ENCODE assay signal across 1 cellular context in the genomic region with DNA sequence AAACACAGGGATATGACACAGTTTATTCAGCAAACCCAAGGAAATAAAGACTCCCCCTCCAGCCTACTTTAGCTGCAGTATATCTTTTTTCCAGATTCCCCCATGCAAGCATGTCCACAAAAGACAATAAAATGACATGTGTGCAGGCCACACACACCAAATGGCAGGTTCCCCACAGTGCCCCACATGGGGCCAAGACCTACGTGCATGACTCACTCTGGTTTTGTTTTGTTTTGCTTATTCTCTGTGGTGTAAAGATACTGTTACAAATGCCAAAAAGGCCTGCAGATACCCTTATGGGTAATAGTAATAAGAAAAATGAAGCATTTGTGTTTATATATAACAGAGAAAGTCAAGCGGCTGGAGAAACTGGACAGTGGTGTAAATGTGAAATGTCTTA.
TF ChIP-seq lines count a peak whose summit lies in the region.

No MANE protein-coding gene starts in this region.

TF ChIP-seq in HEK293, 187 proteins besides CTCF, POLR2A, EP300 and RAD21 (continued from another document):
- TF ChIP-seq, protein P1, sequence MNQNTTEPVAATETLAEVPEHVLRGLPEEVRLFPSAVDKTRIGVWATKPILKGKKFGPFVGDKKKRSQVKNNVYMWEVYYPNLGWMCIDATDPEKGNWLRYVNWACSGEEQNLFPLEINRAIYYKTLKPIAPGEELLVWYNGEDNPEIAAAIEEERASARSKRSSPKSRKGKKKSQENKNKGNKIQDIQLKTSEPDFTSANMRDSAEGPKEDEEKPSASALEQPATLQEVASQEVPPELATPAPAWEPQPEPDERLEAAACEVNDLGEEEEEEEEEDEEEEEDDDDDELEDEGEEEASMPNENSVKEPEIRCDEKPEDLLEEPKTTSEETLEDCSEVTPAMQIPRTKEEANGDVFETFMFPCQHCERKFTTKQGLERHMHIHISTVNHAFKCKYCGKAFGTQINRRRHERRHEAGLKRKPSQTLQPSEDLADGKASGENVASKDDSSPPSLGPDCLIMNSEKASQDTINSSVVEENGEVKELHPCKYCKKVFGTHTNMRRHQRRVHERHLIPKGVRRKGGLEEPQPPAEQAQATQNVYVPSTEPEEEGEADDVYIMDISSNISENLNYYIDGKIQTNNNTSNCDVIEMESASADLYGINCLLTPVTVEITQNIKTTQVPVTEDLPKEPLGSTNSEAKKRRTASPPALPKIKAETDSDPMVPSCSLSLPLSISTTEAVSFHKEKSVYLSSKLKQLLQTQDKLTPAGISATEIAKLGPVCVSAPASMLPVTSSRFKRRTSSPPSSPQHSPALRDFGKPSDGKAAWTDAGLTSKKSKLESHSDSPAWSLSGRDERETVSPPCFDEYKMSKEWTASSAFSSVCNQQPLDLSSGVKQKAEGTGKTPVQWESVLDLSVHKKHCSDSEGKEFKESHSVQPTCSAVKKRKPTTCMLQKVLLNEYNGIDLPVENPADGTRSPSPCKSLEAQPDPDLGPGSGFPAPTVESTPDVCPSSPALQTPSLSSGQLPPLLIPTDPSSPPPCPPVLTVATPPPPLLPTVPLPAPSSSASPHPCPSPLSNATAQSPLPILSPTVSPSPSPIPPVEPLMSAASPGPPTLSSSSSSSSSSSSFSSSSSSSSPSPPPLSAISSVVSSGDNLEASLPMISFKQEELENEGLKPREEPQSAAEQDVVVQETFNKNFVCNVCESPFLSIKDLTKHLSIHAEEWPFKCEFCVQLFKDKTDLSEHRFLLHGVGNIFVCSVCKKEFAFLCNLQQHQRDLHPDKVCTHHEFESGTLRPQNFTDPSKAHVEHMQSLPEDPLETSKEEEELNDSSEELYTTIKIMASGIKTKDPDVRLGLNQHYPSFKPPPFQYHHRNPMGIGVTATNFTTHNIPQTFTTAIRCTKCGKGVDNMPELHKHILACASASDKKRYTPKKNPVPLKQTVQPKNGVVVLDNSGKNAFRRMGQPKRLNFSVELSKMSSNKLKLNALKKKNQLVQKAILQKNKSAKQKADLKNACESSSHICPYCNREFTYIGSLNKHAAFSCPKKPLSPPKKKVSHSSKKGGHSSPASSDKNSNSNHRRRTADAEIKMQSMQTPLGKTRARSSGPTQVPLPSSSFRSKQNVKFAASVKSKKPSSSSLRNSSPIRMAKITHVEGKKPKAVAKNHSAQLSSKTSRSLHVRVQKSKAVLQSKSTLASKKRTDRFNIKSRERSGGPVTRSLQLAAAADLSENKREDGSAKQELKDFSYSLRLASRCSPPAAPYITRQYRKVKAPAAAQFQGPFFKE (tag by site-specific recombination; IDR thresholded peaks at IDR 0.05; ENCODE audit: borderline replicate concordance): no peak
- TF ChIP-seq ZNF555 (tag by site-specific recombination; conservative IDR thresholded peaks at IDR 0.05) (no peak), ZSCAN30 (tag by site-specific recombination; IDR thresholded peaks at IDR 0.05) (peak; percentile 63; the same call in 1 of the 2 replicates), SP7 (tag by site-specific recombination; IDR thresholded peaks at IDR 0.05) (peak; percentile 66), ZNF629 (tag by site-specific recombination; IDR thresholded peaks at IDR 0.05) (peak; percentile 57), ZNF626 (tag by site-specific recombination; IDR thresholded peaks at IDR 0.05) (no peak), ZEB2 (tag by site-specific recombination; IDR thresholded peaks at IDR 0.05) (0 out of 2 replicates have a peak, but pooled peaks have one; percentile 9), ZNF184 (tag by site-specific recombination; IDR thresholded peaks at IDR 0.05) (no peak), ZNF624 (tag by site-specific recombination; IDR thresholded peaks at IDR 0.05) (no peak), ZNF660 (tag by site-specific recombination; IDR thresholded peaks at IDR 0.05) (peak; percentile 57; the same call in 1 of the 2 replicates)
- TF ChIP-seq, protein P2, sequence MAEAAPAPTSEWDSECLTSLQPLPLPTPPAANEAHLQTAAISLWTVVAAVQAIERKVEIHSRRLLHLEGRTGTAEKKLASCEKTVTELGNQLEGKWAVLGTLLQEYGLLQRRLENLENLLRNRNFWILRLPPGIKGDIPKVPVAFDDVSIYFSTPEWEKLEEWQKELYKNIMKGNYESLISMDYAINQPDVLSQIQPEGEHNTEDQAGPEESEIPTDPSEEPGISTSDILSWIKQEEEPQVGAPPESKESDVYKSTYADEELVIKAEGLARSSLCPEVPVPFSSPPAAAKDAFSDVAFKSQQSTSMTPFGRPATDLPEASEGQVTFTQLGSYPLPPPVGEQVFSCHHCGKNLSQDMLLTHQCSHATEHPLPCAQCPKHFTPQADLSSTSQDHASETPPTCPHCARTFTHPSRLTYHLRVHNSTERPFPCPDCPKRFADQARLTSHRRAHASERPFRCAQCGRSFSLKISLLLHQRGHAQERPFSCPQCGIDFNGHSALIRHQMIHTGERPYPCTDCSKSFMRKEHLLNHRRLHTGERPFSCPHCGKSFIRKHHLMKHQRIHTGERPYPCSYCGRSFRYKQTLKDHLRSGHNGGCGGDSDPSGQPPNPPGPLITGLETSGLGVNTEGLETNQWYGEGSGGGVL (tag by site-specific recombination; IDR thresholded peaks at IDR 0.05): peak; percentile 61
- TF ChIP-seq, protein P3, sequence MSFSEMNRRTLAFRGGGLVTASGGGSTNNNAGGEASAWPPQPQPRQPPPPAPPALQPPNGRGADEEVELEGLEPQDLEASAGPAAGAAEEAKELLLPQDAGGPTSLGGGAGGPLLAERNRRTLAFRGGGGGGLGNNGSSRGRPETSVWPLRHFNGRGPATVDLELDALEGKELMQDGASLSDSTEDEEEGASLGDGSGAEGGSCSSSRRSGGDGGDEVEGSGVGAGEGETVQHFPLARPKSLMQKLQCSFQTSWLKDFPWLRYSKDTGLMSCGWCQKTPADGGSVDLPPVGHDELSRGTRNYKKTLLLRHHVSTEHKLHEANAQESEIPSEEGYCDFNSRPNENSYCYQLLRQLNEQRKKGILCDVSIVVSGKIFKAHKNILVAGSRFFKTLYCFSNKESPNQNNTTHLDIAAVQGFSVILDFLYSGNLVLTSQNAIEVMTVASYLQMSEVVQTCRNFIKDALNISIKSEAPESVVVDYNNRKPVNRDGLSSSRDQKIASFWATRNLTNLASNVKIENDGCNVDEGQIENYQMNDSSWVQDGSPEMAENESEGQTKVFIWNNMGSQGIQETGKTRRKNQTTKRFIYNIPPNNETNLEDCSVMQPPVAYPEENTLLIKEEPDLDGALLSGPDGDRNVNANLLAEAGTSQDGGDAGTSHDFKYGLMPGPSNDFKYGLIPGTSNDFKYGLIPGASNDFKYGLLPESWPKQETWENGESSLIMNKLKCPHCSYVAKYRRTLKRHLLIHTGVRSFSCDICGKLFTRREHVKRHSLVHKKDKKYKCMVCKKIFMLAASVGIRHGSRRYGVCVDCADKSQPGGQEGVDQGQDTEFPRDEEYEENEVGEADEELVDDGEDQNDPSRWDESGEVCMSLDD (tag by site-specific recombination; IDR thresholded peaks at IDR 0.05): no peak
- TF ChIP-seq, protein P4, sequence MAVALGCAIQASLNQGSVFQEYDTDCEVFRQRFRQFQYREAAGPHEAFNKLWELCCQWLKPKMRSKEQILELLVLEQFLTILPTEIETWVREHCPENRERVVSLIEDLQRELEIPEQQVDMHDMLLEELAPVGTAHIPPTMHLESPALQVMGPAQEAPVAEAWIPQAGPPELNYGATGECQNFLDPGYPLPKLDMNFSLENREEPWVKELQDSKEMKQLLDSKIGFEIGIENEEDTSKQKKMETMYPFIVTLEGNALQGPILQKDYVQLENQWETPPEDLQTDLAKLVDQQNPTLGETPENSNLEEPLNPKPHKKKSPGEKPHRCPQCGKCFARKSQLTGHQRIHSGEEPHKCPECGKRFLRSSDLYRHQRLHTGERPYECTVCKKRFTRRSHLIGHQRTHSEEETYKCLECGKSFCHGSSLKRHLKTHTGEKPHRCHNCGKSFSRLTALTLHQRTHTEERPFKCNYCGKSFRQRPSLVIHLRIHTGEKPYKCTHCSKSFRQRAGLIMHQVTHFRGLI (tag by site-specific recombination; IDR thresholded peaks at IDR 0.05): 0 out of 2 replicates have a peak, but pooled peaks have one; percentile 21
- TF ChIP-seq, protein P5, sequence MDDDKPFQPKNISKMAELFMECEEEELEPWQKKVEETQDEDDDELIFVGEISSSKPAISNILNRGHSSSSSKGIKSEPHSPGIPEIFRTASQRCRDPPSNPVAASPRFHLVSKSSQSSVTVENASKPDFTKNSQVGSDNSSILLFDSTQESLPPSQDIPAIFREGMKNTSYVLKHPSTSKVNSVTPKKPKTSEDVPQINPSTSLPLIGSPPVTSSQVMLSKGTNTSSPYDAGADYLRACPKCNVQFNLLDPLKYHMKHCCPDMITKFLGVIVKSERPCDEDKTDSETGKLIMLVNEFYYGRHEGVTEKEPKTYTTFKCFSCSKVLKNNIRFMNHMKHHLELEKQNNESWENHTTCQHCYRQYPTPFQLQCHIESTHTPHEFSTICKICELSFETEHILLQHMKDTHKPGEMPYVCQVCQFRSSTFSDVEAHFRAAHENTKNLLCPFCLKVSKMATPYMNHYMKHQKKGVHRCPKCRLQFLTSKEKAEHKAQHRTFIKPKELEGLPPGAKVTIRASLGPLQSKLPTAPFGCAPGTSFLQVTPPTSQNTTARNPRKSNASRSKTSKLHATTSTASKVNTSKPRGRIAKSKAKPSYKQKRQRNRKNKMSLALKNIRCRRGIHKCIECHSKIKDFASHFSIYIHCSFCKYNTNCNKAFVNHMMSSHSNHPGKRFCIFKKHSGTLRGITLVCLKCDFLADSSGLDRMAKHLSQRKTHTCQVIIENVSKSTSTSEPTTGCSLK (tag by site-specific recombination; IDR thresholded peaks at IDR 0.05): no peak
- TF ChIP-seq, protein P6, sequence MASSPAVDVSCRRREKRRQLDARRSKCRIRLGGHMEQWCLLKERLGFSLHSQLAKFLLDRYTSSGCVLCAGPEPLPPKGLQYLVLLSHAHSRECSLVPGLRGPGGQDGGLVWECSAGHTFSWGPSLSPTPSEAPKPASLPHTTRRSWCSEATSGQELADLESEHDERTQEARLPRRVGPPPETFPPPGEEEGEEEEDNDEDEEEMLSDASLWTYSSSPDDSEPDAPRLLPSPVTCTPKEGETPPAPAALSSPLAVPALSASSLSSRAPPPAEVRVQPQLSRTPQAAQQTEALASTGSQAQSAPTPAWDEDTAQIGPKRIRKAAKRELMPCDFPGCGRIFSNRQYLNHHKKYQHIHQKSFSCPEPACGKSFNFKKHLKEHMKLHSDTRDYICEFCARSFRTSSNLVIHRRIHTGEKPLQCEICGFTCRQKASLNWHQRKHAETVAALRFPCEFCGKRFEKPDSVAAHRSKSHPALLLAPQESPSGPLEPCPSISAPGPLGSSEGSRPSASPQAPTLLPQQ (tag by site-specific recombination; IDR thresholded peaks at IDR 0.05): peak; percentile 23; the same call in 1 of the 2 replicates
- TF ChIP-seq, protein P7, sequence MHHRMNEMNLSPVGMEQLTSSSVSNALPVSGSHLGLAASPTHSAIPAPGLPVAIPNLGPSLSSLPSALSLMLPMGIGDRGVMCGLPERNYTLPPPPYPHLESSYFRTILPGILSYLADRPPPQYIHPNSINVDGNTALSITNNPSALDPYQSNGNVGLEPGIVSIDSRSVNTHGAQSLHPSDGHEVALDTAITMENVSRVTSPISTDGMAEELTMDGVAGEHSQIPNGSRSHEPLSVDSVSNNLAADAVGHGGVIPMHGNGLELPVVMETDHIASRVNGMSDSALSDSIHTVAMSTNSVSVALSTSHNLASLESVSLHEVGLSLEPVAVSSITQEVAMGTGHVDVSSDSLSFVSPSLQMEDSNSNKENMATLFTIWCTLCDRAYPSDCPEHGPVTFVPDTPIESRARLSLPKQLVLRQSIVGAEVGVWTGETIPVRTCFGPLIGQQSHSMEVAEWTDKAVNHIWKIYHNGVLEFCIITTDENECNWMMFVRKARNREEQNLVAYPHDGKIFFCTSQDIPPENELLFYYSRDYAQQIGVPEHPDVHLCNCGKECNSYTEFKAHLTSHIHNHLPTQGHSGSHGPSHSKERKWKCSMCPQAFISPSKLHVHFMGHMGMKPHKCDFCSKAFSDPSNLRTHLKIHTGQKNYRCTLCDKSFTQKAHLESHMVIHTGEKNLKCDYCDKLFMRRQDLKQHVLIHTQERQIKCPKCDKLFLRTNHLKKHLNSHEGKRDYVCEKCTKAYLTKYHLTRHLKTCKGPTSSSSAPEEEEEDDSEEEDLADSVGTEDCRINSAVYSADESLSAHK (tag by site-specific recombination; IDR thresholded peaks at IDR 0.05): no peak
- TF ChIP-seq, protein P8, sequence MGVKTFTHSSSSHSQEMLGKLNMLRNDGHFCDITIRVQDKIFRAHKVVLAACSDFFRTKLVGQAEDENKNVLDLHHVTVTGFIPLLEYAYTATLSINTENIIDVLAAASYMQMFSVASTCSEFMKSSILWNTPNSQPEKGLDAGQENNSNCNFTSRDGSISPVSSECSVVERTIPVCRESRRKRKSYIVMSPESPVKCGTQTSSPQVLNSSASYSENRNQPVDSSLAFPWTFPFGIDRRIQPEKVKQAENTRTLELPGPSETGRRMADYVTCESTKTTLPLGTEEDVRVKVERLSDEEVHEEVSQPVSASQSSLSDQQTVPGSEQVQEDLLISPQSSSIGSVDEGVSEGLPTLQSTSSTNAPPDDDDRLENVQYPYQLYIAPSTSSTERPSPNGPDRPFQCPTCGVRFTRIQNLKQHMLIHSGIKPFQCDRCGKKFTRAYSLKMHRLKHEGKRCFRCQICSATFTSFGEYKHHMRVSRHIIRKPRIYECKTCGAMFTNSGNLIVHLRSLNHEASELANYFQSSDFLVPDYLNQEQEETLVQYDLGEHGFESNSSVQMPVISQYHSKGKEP (tag by site-specific recombination; IDR thresholded peaks at IDR 0.05): peak; percentile 79; the same call in 1 of the 2 replicates
- TF ChIP-seq, protein P9, sequence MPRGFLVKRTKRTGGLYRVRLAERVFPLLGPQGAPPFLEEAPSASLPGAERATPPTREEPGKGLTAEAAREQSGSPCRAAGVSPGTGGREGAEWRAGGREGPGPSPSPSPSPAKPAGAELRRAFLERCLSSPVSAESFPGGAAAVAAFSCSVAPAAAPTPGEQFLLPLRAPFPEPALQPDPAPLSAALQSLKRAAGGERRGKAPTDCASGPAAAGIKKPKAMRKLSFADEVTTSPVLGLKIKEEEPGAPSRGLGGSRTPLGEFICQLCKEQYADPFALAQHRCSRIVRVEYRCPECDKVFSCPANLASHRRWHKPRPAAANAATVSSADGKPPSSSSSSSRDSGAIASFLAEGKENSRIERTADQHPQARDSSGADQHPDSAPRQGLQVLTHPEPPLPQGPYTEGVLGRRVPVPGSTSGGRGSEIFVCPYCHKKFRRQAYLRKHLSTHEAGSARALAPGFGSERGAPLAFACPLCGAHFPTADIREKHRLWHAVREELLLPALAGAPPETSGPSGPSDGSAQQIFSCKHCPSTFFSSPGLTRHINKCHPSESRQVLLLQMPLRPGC (tag by site-specific recombination; IDR thresholded peaks at IDR 0.05): 0 out of 2 replicates have a peak, but pooled peaks have one; percentile 15
